4 cellular contexts compared by ENCODE assay signal in genomic region chr9:86697-87096, GRCh38. TPM values are rescaled to one million over a fixed set of nuclear protein-coding genes. Genes with fewer than 3 reads are reported as not detected.
"Had no signal": no experiment of that assay in that cellular context is flagged by ENCODE, and none has a peak within 500 bp of the region (broad histone marks: within the 10 kb centered on the region; RNA-seq: fewer than 3 reads in every experiment).

No MANE protein-coding gene starts in this region.

RNA-seq across cellular contexts. Expression of gene FOXD4, which starts 31.5 kb away (rescaled TPM):
- total RNA-seq: PC-9, Right ventricle myocardium inferior, Right ventricle myocardium superior, RPMI7951 had no signal
